27 cellular contexts compared by ENCODE assay signal in genomic region chr10:131316321-131317075, GRCh38. TPM values are rescaled to one million over a fixed set of nuclear protein-coding genes. Genes with fewer than 3 reads are reported as not detected.
"Had no signal": no experiment of that assay in that cellular context is flagged by ENCODE, and none has a peak within 500 bp of the region (broad histone marks: within the 10 kb centered on the region; RNA-seq: fewer than 3 reads in every experiment).

No MANE protein-coding gene starts in this region.

- H3K27ac ChIP-seq: coronary artery, dorsolateral prefrontal cortex, epithelial cell of prostate, esophagus squamous epithelium, gastrocnemius medialis, heart right ventricle, left lung, lower lobe of right lung had no signal

- H3K9me3 ChIP-seq: esophagus squamous epithelium, gastrocnemius medialis, heart right ventricle, left lung, lower lobe of right lung had no signal

- H3K4me1 ChIP-seq: gastrocnemius medialis, lower lobe of right lung had no signal

- FAIRE-seq: colon, islet of Langerhans, keratinocyte had no signal

- H3K36me3 ChIP-seq: esophagus squamous epithelium, gastrocnemius medialis, heart right ventricle, left lung, lower lobe of right lung had no signal

- H3K4me3 ChIP-seq: coronary artery, dorsolateral prefrontal cortex, esophagus squamous epithelium, gastrocnemius medialis, heart right ventricle, left lung, lower lobe of right lung had no signal

- DNase-seq: dermis blood vessel endothelial cell; dorsolateral prefrontal cortex; effector CD4-positive, alpha-beta T cell; effector memory CD4-positive, alpha-beta T cell; erythroblast; esophagus squamous epithelium; foreskin fibroblast; foreskin melanocyte; gastrocnemius medialis; glutamatergic neuron; head of caudate nucleus; heart right ventricle; hippocampal formation; left cardiac atrium; left ventricle myocardium superior; lower lobe of right lung; mesendoderm; midbrain had no signal

RNA-seq across cellular contexts. Expression of gene TCERG1L, which starts 5.0 kb away (rescaled TPM):
- total RNA-seq: dermis blood vessel endothelial cell, gastrocnemius medialis, glomerular endothelial cell, left cardiac atrium, left lung, left ventricle myocardium superior, lower lobe of right lung, lung microvascular endothelial cell, mucosa of gallbladder had no signal
- polyA plus RNA-seq: heart right ventricle, keratinocyte had no signal
